In the genomic region with DNA sequence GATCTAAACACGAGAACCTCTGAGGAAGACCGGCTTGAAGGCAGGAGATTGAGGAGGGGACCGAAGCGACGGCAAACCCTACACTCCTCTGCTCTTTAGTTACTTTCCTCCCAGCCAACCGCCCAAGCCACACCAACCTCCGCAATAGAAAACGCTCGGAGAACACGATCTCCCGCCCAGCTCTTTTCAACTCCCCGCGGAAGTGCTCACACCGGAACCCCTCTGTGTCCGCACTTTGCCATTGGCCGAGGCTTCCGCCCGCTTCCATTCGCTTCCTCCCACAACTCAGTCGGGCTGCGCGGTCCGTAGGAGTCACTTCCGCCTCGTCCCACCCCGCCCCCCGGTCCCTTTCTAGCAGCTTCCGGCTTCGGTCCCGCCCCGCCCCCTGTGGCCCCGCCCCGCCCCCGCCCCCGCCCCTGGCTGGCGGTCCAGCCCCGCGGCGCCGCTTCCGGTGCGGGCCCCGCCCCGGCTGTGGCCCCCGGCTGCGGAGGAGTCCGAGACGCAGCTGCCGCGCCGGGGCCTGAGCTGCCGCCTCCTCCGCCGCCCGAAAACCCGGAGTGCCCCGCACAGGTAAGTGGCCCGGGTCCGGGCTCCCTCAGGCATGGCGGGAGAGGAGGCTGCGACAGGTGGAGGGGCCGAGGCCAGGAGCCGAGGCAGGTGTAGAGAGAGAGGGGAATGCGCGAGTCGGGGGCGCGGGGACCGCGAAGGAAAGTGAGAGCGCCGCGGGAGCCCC, we compare ENCODE assay signal across 1 cellular context.
TF ChIP-seq lines count a peak whose summit lies in the region.

A gene with protein sequence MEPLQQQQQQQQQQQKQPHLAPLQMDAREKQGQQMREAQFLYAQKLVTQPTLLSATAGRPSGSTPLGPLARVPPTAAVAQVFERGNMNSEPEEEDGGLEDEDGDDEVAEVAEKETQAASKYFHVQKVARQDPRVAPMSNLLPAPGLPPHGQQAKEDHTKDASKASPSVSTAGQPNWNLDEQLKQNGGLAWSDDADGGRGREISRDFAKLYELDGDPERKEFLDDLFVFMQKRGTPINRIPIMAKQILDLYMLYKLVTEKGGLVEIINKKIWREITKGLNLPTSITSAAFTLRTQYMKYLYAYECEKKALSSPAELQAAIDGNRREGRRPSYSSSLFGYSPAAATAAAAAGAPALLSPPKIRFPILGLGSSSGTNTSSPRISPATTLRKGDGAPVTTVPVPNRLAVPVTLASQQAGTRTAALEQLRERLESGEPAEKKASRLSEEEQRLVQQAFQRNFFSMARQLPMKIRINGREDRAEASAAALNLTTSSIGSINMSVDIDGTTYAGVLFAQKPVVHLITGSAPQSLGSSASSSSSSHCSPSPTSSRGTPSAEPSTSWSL (plus strand): TSS at position 460 of the 733 bp plus-strand sequence. CDS start 2,717 bp downstream, outside the sequence.

TF ChIP-seq in liver, 16 proteins besides CTCF, POLR2A, EP300 and RAD21 (continued from another document):
- TF ChIP-seq, protein P1, sequence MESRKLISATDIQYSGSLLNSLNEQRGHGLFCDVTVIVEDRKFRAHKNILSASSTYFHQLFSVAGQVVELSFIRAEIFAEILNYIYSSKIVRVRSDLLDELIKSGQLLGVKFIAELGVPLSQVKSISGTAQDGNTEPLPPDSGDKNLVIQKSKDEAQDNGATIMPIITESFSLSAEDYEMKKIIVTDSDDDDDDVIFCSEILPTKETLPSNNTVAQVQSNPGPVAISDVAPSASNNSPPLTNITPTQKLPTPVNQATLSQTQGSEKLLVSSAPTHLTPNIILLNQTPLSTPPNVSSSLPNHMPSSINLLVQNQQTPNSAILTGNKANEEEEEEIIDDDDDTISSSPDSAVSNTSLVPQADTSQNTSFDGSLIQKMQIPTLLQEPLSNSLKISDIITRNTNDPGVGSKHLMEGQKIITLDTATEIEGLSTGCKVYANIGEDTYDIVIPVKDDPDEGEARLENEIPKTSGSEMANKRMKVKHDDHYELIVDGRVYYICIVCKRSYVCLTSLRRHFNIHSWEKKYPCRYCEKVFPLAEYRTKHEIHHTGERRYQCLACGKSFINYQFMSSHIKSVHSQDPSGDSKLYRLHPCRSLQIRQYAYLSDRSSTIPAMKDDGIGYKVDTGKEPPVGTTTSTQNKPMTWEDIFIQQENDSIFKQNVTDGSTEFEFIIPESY (IDR thresholded peaks at IDR 0.05), result no peak
